Comparison of ENCODE assay signal across 29 cellular contexts in genomic region chr18:70425236-70425635, GRCh38.
"Had no signal": no experiment of that assay in that cellular context is flagged by ENCODE, and none has a peak within 500 bp of the region (broad histone marks: within the 10 kb centered on the region; RNA-seq: fewer than 3 reads in every experiment).

No MANE protein-coding gene starts in this region.

- ATAC-seq: foreskin keratinocyte; heart right ventricle; left cardiac atrium; left lung; naive thymus-derived CD4-positive, alpha-beta T cell; sciatic nerve; stimulated activated naive CD8-positive, alpha-beta T cell treated with anti-CD3 and anti-CD28 coated beads, Interleukin-15, amount 100 ng/mL, for 72 hours; upper lobe of right lung had no signal

- H3K9me3 ChIP-seq: esophagus muscularis mucosa, heart right ventricle, left lung, suprapubic skin, transverse colon, upper lobe of right lung, vagina had no signal

- H3K4me1 Mint-ChIP-seq: stimulated activated naive CD8-positive, alpha-beta T cell treated with anti-CD3 and anti-CD28 coated beads, Interleukin-15, amount 100 ng/mL, for 72 hours had no signal

- H3K27me3 Mint-ChIP-seq: progenitor cell of endocrine pancreas had no signal

- H3K4me2 ChIP-seq: neural progenitor cell, smooth muscle cell had no signal

- H3K9me3 Mint-ChIP-seq: naive thymus-derived CD4-positive, alpha-beta T cell; nephron; neural progenitor cell; stimulated activated naive CD8-positive, alpha-beta T cell treated with anti-CD3 and anti-CD28 coated beads, Interleukin-15, amount 100 ng/mL, for 72 hours had no signal

- H3K9ac ChIP-seq: neural progenitor cell, parathyroid adenoma had no signal

- H3K27ac Mint-ChIP-seq: naive thymus-derived CD4-positive, alpha-beta T cell; nephron; neural progenitor cell; progenitor cell of endocrine pancreas; stimulated activated naive CD8-positive, alpha-beta T cell treated with anti-CD3 and anti-CD28 coated beads, Interleukin-15, amount 100 ng/mL, for 72 hours had no signal

- H3K4me3 Mint-ChIP-seq: naive thymus-derived CD4-positive, alpha-beta T cell; nephron; neural progenitor cell; stimulated activated naive CD8-positive, alpha-beta T cell treated with anti-CD3 and anti-CD28 coated beads, Interleukin-15, amount 100 ng/mL, for 72 hours had no signal

- H3K27ac ChIP-seq: dorsolateral prefrontal cortex, esophagus muscularis mucosa, foreskin keratinocyte, heart right ventricle, left lung, neural progenitor cell, parathyroid adenoma, transverse colon, upper lobe of right lung, vagina had no signal

- FAIRE-seq: islet of Langerhans had no signal

- H3K36me3 ChIP-seq: esophagus muscularis mucosa, heart right ventricle, left lung, neural progenitor cell, suprapubic skin, transverse colon, upper lobe of right lung, vagina had no signal

- DNase-seq: dorsolateral prefrontal cortex; effector CD4-positive, alpha-beta T cell; foreskin keratinocyte; glutamatergic neuron; heart right ventricle; hippocampal formation; left cardiac atrium; left lung; mesendoderm; midbrain; naive thymus-derived CD4-positive, alpha-beta T cell; stimulated activated CD4-positive, alpha-beta T cell treated with anti-CD3 and anti-CD28 coated beads, Interleukin-12 subunit alpha, Interleukin-12 subunit beta, amount 100 ng/mL, for 4 hours; stimulated activated CD4-positive, alpha-beta T cell treated with anti-CD3 and anti-CD28 coated beads, Interleukin-1b, Interleukin-23, amount 100 ng/mL, for 48 hours; stimulated activated CD4-positive, alpha-beta T cell treated with anti-CD3 and anti-CD28 coated beads, Interleukin-4, amount 100 ng/mL, for 1 hour; stimulated activated CD8-positive, alpha-beta memory T cell treated with anti-CD3 and anti-CD28 coated beads, Interleukin-4, amount 100 ng/mL, for 48 hours; stimulated activated naive CD4-positive, alpha-beta T cell; stimulated activated naive CD8-positive, alpha-beta T cell treated with anti-CD3 and anti-CD28 coated beads, Interleukin-15, amount 100 ng/mL, for 72 hours; transverse colon; upper lobe of right lung had no signal

- H2AFZ ChIP-seq: neural progenitor cell, parathyroid adenoma had no signal

- H3K4me3 ChIP-seq: dorsolateral prefrontal cortex, esophagus muscularis mucosa, heart right ventricle, left lung, neural progenitor cell, smooth muscle cell, suprapubic skin, transverse colon, upper lobe of right lung, vagina had no signal

- H3K27me3 ChIP-seq: dorsolateral prefrontal cortex, esophagus muscularis mucosa, foreskin keratinocyte, heart right ventricle, left lung, neural progenitor cell, suprapubic skin, transverse colon, upper lobe of right lung, vagina had no signal

- H3K36me3 Mint-ChIP-seq: naive thymus-derived CD4-positive, alpha-beta T cell; neural progenitor cell had no signal
